ENCODE assay signal across 8 cellular contexts in the genomic region with DNA sequence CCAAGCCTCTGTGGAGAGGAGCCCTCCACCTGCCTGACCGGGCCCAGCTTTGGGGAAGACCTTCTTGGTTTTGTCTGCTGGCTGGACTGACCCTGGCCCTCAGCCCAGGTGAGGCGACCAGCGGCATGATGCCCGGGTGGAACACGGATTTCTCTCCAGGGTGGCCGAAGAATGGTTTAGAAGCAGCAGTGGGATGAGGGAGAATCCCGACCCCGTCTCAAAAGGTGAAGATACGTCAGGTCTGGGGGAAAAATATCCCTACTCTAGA. TPM values are rescaled to one million over a fixed set of nuclear protein-coding genes. Genes with fewer than 3 reads are reported as not detected.
A peak's percentile ranks its signal among the peaks of the same experiment; 100 is the strongest.
DNase-seq lines count a peak whose midpoint lies in the region; ATAC-seq, FAIRE-seq and TF ChIP-seq lines count a peak whose summit lies in the region.

No MANE protein-coding gene starts in this region.

- H3K9me2 ChIP-seq in Loucy (replicated peaks; ENCODE audit: low read depth, low read length) = no peaks in the 10 kb centered on the region

- H2AFZ ChIP-seq in Loucy (ENCODE audit: low read length) (no peak overlapping the region), neuronal stem cell (ENCODE audit: low read length) (peak overlapping the region; percentile 90)

- no peak overlapping the region for H4K91ac ChIP-seq in neuronal stem cell (ENCODE audit: low read depth, low read length, poor library complexity)

- no peak for ATAC-seq in effector memory CD8-positive, alpha-beta T cell (replicated peaks)

- H3K4me2 ChIP-seq in Loucy (ENCODE audit: low read depth, low read length, poor library complexity, severe bottlenecking) (peak overlapping the region; percentile 96), neuronal stem cell (ENCODE audit: insufficient read depth, low read length, poor library complexity, severe bottlenecking) (peak overlapping the region; percentile 96)

- peaks cover 38% of the 10 kb centered on the region for H3K79me2 ChIP-seq in Loucy (ENCODE audit: insufficient read depth, low read length)

- H3K27me3 ChIP-seq in CD8-positive, alpha-beta memory T cell (ENCODE audit: insufficient read depth, low read length, poor library complexity, severe bottlenecking) = no peaks in the 10 kb centered on the region
- H3K27me3 ChIP-seq in Loucy (ENCODE audit: insufficient read depth, low read length, poor library complexity, severe bottlenecking) (no peaks in the 10 kb centered on the region), neuronal stem cell (ENCODE audit: control insufficient read depth in 3 of 3, insufficient read depth in 3 of 3, low read depth in 1 of 3, low read length in 3 of 3) (peaks cover 0 to 4% (median 0%) of the 10 kb centered on the region in 3 experiments)

- peak overlapping the region; percentile 88 for H3K4me3 ChIP-seq in CD8-positive, alpha-beta memory T cell (ENCODE audit: low read length)
- H3K4me3 ChIP-seq in Loucy (ENCODE audit: low read length, poor library complexity, severe bottlenecking) (peak overlapping the region; percentile 95), neuronal stem cell (ENCODE audit: low read length in 2 of 2) (peak overlapping the region; percentile 79 to 92)

- DNase-seq in CD8-positive, alpha-beta memory T cell = no peak
- DNase-seq in effector memory CD8-positive, alpha-beta T cell = no peak
- no peak for DNase-seq in neuronal stem cell (ENCODE audit: low spot score)
- no peak for DNase-seq in NCI-H510A treated with DMSO at 0.1 percent for 48 hours (lab: John Stamatoyannopoulos, UW)
- no peak for DNase-seq in stimulated activated CD4-positive, alpha-beta T cell treated with anti-CD3 and anti-CD28 coated beads, Interleukin-4, amount 100 ng/mL, for 24 hours
- DNase-seq in GM12892 (ENCODE audit: insufficient read length) = no peak
- no peak for DNase-seq in NCI-H1436 (lab: John Stamatoyannopoulos, UW)

- H2BK5ac ChIP-seq in neuronal stem cell (ENCODE audit: low read length) = no peak overlapping the region

- no peaks in the 10 kb centered on the region for H3K9me3 Mint-ChIP-seq in CD8-positive, alpha-beta memory T cell
- H3K9me3 Mint-ChIP-seq in effector memory CD8-positive, alpha-beta T cell = no peaks in the 10 kb centered on the region

- H2BK12ac ChIP-seq in neuronal stem cell (ENCODE audit: low read length) = no peak overlapping the region

- peak overlapping the region; percentile 100 for H3K18ac ChIP-seq in neuronal stem cell (ENCODE audit: low read length)

- POLR2A ChIA-PET in CD8-positive, alpha-beta memory T cell (lab: Charles Lee) = no interaction called here

- no CpG with 5 or more reads among the region's 9 CpGs for WGBS in neuronal stem cell (ENCODE audit: extremely low coverage in 2 of 2, insufficient read length in 2 of 2, insufficient replicate concordance in 1 of 2), 2 donors

- H3K4me1 ChIP-seq in CD8-positive, alpha-beta memory T cell (ENCODE audit: insufficient read depth, low read length) = peaks cover 22% of the 10 kb centered on the region
- H3K4me1 ChIP-seq in Loucy (ENCODE audit: insufficient read depth, low read length, poor library complexity, severe bottlenecking) = peaks cover 27% of the 10 kb centered on the region
- H3K4me1 ChIP-seq in neuronal stem cell (ENCODE audit: control insufficient read depth in 2 of 2, insufficient read depth in 1 of 2, low read depth in 1 of 2, low read length in 2 of 2) = peaks cover 5 to 8% of the 10 kb centered on the region in 2 donors

- peak overlapping the region; percentile 100 for H4K8ac ChIP-seq in neuronal stem cell (ENCODE audit: low read depth, low read length)

- peak overlapping the region; percentile 98 for H3K23ac ChIP-seq in neuronal stem cell (ENCODE audit: low read depth, low read length, poor library complexity)

- H3K27ac Mint-ChIP-seq in CD8-positive, alpha-beta memory T cell = peak overlapping the region; percentile 79 to 99 (median 94)
- H3K27ac Mint-ChIP-seq in effector memory CD8-positive, alpha-beta T cell = peak overlapping the region; percentile 93 to 97

- no peak for FAIRE-seq in GM12892 (lab: Jason Lieb, UNC)

- no peak for TF ChIP-seq POLR2A in GM12892 (IDR thresholded peaks at IDR 0.05; ENCODE audit: low read depth, low read length)

- H3K4me3 Mint-ChIP-seq in CD8-positive, alpha-beta memory T cell = peak overlapping the region; percentile 88 to 94 (median 90)
- H3K4me3 Mint-ChIP-seq in effector memory CD8-positive, alpha-beta T cell = peak overlapping the region; percentile 87 to 91

- H3K36me3 Mint-ChIP-seq in CD8-positive, alpha-beta memory T cell = peaks cover 0 to 8% (median 0%) of the 10 kb centered on the region in 3 donors
- H3K36me3 Mint-ChIP-seq in effector memory CD8-positive, alpha-beta T cell (ENCODE audit: insufficient read depth) = peaks cover 9% of the 10 kb centered on the region

- H3F3A ChIP-seq in Loucy (ENCODE audit: low read depth) = no peaks in the 10 kb centered on the region

- H3K27ac ChIP-seq in CD8-positive, alpha-beta memory T cell (ENCODE audit: low read depth, low read length) = peak overlapping the region; percentile 74
- H3K27ac ChIP-seq in neuronal stem cell (replicated peaks; ENCODE audit: low read length) = no peak overlapping the region

- peak overlapping the region; percentile 94 for H3K9ac ChIP-seq in Loucy (ENCODE audit: low read depth, low read length, poor library complexity, severe bottlenecking)
- peak overlapping the region; percentile 100 for H3K9ac ChIP-seq in neuronal stem cell (ENCODE audit: low read depth, low read length, poor library complexity)

- H3K79me1 ChIP-seq in neuronal stem cell (ENCODE audit: low read depth, low read length) = peaks cover 2% of the 10 kb centered on the region

- H3K36me3 ChIP-seq in CD8-positive, alpha-beta memory T cell (ENCODE audit: insufficient read depth, low read length) = no peaks in the 10 kb centered on the region
- H3K36me3 ChIP-seq in Loucy (ENCODE audit: insufficient read depth, low read length) = no peaks in the 10 kb centered on the region
- H3K36me3 ChIP-seq in neuronal stem cell (replicated peaks in 1 of 2; ENCODE audit: control insufficient read depth in 2 of 2, insufficient read depth in 2 of 2, low read length in 2 of 2) = peaks cover 0 to 15% of the 10 kb centered on the region in 2 donors

- peak overlapping the region; percentile 38 for H3K4ac ChIP-seq in neuronal stem cell (ENCODE audit: low read length)

- H2AK5ac ChIP-seq in neuronal stem cell (ENCODE audit: low read depth, low read length) = peak overlapping the region; percentile 96

- H2BK15ac ChIP-seq in neuronal stem cell (ENCODE audit: low read length) = peak overlapping the region; percentile 96

- no peak for TF ChIP-seq CTCF in Loucy (conservative IDR thresholded peaks at IDR 0.05; ENCODE audit: low read length)

- peak overlapping the region; percentile 35 for H2BK120ac ChIP-seq in neuronal stem cell (ENCODE audit: low read depth, low read length)

- H3K27me3 Mint-ChIP-seq in CD8-positive, alpha-beta memory T cell = no peaks in the 10 kb centered on the region
- H3K27me3 Mint-ChIP-seq in effector memory CD8-positive, alpha-beta T cell = no peaks in the 10 kb centered on the region

- H3K9me3 ChIP-seq in CD8-positive, alpha-beta memory T cell (ENCODE audit: low read length) = no peaks in the 10 kb centered on the region
- no peaks in the 10 kb centered on the region for H3K9me3 ChIP-seq in Loucy (ENCODE audit: insufficient read depth, low read depth, low read length)
- no peaks in the 10 kb centered on the region for H3K9me3 ChIP-seq in neuronal stem cell (replicated peaks in 1 of 2; ENCODE audit: control insufficient read depth in 2 of 2, insufficient read depth in 1 of 2, low read depth in 1 of 2, low read length in 2 of 2)

- peaks cover 4% of the 10 kb centered on the region for H4K20me1 ChIP-seq in Loucy (ENCODE audit: insufficient read depth, low read length, poor library complexity, severe bottlenecking)

- peaks cover 20 to 29% (median 21%) of the 10 kb centered on the region in 3 donors for H3K4me1 Mint-ChIP-seq in CD8-positive, alpha-beta memory T cell
- H3K4me1 Mint-ChIP-seq in effector memory CD8-positive, alpha-beta T cell (ENCODE audit: low read depth in 2 of 2) = peaks cover 5 to 11% of the 10 kb centered on the region in 2 donors

- peak overlapping the region; percentile 94 for H3K14ac ChIP-seq in neuronal stem cell (ENCODE audit: low read length)

- CTCF ChIA-PET in CD8-positive, alpha-beta memory T cell (lab: Charles Lee) = interaction anchor here (0.9 to 1.4 kb wide), 2 partner anchors 46 to 48 kb away, joined by 3 to 4 read pairs; no protein-coding TSS in a partner anchor

RNA-seq across cellular contexts. Expression of a gene that starts 15.7 kb away (rescaled TPM):
- 1 to 10 TPM; 3.3 to 3.5 TPM for total RNA-seq in CD8-positive, alpha-beta memory T cell
- polyA plus RNA-seq in CD8-positive, alpha-beta memory T cell = 2.7 TPM
- 0.95 TPM for polyA plus RNA-seq in neuronal stem cell (2013, experiment 1 of 2)
- 0.87 TPM for polyA plus RNA-seq in neuronal stem cell (2013, experiment 2 of 2)
- 0.13 TPM for polyA plus RNA-seq in GM12892 (2012; ENCODE audit: missing spikeins)

RNA-seq across cellular contexts. Expression of a gene that starts 21.1 kb away (rescaled TPM):
- total RNA-seq in CD8-positive, alpha-beta memory T cell = 100 to 1,000 TPM; 147 to 150 TPM
- 34.1 TPM for polyA plus RNA-seq in CD8-positive, alpha-beta memory T cell
- polyA plus RNA-seq in neuronal stem cell (2013, experiment 1 of 2) = 84.4 TPM
- 82.3 TPM for polyA plus RNA-seq in neuronal stem cell (2013, experiment 2 of 2)
- polyA plus RNA-seq in GM12892 (2012; ENCODE audit: missing spikeins) = 40.7 TPM

RNA-seq across cellular contexts. Expression of a gene that starts 48.5 kb away (rescaled TPM):
- 1 to 10 TPM; 6.4 to 6.7 TPM for total RNA-seq in CD8-positive, alpha-beta memory T cell
- polyA plus RNA-seq in CD8-positive, alpha-beta memory T cell = not detected
- 12.3 TPM for polyA plus RNA-seq in neuronal stem cell (2013, experiment 1 of 2)
- polyA plus RNA-seq in neuronal stem cell (2013, experiment 2 of 2) = 11.4 TPM
- polyA plus RNA-seq in GM12892 (2012; ENCODE audit: missing spikeins) = not detected
